In the genomic region with DNA sequence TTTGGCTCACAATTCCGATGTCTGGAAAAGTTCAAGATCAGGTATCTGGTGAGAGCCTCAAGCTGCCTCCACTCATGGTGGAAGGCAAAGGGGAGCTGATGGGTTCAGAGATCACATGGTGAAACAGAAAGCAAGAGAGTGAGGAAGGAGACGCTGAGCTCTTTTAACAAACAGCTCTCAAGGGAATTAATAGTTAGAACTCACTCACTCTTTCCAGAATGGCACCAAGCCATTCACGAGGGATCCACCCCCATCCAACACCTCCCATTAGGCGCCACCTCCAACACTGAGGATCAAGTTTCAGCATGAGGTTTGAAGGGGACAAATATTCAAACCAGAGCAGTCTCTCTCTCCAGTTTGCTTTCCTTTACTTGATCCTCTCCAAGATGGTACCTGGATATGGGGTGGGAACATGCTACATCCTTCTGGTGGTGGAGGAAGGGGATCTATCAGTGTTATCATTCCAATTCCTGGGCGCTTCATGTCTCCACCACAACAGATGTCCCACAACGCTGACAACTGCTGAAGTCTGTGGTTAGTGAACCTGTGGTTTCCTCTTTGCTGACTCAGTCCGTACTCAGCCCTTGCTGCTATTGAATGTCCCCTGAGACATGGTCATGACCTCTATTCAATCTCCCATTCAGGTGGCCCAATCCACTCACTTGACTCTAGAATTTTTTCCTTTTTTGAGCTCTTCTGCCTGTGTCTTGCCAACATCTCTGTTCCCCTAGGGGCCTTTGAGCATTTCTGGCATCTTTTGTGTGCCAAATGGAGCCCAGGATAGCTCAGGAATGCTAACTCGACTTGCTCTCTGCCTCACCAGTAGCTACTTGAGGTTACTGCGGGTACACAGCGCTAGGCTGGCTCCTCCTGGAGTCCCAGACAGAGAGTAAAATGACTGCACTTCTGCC, we compare ENCODE assay signal across 7 cellular contexts.
DNase-seq lines count a peak whose midpoint lies in the region; ATAC-seq and TF ChIP-seq lines count a peak whose summit lies in the region.

No MANE protein-coding gene starts in this region.

- DNase-seq in Jurkat, Clone E6-1 (ENCODE audit: low read depth, low spot score) = peak; percentile 77
- DNase-seq in T-cell (peak in 11 of 34 experiments; percentile 3 to 28 (median 19)), choroid plexus epithelial cell (ENCODE audit: low read depth) (peak; percentile 43), D341Med (ENCODE audit: low spot score) (no peak)
- DNase-seq in stimulated activated CD8-positive, alpha-beta memory T cell treated with anti-CD3 and anti-CD28 coated beads, Interleukin-12 subunit alpha, Interleukin-12 subunit beta, amount 100 ng/mL, for 1 hour (ENCODE audit: low read depth) = peak; percentile 17

- H3K9me3 Mint-ChIP-seq in T-cell = no peaks in the 10 kb centered on the region

- POLR2A ChIA-PET in T-cell (lab: Charles Lee) = interaction anchor here in 1 of 2 donors (0.7 kb wide), 1 partner anchor 46 kb away, joined by 3 read pairs; no protein-coding TSS in a partner anchor

- peaks cover 3 to 9% of the 10 kb centered on the region in 2 donors for H3K27me3 Mint-ChIP-seq in T-cell

- no peak overlapping the region for H3K4me3 ChIP-seq in Jurkat, Clone E6-1 (ENCODE audit: low read length)
- H3K4me3 ChIP-seq in choroid plexus epithelial cell (ENCODE audit: low read depth, low read length) = no peak overlapping the region

- H3K36me3 Mint-ChIP-seq in T-cell = no peaks in the 10 kb centered on the region

- no peak for TF ChIP-seq CTCF in choroid plexus epithelial cell (conservative IDR thresholded peaks at IDR 0.05; ENCODE audit: low read depth, low read length)

- H3K4me1 Mint-ChIP-seq in T-cell = peaks cover 23 to 37% (median 27%) of the 10 kb centered on the region in 3 donors

- CTCF ChIA-PET in T-cell (lab: Charles Lee) = interaction anchor here in 1 of 2 donors (1.0 kb wide), 1 partner anchor 34 kb away, joined by 3 read pairs; no protein-coding TSS in a partner anchor

- H3K27ac Mint-ChIP-seq in T-cell = peak overlapping the region in 1 of 2 donors; percentile 65

- peak overlapping the region; percentile 31 to 54 (median 51) for H3K4me3 Mint-ChIP-seq in T-cell

- peak; percentile 85 for ATAC-seq in GM18499 (IDR thresholded peaks at IDR 0.05; ENCODE audit: insufficient read depth, unreplicated experiment)
- peak; percentile 96 for ATAC-seq in GM21786 (IDR thresholded peaks at IDR 0.05; ENCODE audit: unreplicated experiment)
- ATAC-seq in T-cell (replicated peaks in 1 of 4) = peak; percentile 83 to 94 (median 88)
